1 cellular context compared by ENCODE assay signal in the genomic region with DNA sequence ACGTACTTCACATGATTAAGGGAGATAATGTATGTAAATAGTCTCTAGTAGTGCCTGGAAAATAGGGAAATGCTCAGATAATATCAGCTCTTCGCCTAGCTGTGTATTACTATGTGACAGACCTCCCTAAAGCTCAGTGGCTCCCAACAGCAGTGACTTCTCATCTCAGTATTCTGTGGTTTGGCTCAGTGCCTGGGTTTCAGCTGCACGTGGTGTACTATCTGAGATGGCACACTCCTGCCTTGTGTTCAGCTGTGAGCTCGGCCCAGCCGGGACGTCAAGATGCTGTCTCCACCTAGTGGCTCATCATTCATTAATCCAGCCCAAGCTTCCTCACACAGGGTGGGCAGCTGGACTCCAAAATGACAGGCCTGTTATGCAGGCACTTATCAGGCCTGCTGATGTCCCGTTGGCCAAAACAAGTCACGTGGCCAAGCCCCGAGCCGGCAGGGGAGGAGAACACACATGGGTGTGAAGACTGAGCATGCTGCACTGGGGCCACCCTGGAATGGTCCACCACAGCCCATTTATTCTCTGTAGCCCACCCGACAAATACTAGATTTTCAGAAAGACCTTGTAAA.
TF ChIP-seq lines count a peak whose summit lies in the region.

No MANE protein-coding gene starts in this region.

TF ChIP-seq in HepG2, 621 proteins besides CTCF, POLR2A, EP300 and RAD21 (continued from another document):
- TF ChIP-seq, protein P1, sequence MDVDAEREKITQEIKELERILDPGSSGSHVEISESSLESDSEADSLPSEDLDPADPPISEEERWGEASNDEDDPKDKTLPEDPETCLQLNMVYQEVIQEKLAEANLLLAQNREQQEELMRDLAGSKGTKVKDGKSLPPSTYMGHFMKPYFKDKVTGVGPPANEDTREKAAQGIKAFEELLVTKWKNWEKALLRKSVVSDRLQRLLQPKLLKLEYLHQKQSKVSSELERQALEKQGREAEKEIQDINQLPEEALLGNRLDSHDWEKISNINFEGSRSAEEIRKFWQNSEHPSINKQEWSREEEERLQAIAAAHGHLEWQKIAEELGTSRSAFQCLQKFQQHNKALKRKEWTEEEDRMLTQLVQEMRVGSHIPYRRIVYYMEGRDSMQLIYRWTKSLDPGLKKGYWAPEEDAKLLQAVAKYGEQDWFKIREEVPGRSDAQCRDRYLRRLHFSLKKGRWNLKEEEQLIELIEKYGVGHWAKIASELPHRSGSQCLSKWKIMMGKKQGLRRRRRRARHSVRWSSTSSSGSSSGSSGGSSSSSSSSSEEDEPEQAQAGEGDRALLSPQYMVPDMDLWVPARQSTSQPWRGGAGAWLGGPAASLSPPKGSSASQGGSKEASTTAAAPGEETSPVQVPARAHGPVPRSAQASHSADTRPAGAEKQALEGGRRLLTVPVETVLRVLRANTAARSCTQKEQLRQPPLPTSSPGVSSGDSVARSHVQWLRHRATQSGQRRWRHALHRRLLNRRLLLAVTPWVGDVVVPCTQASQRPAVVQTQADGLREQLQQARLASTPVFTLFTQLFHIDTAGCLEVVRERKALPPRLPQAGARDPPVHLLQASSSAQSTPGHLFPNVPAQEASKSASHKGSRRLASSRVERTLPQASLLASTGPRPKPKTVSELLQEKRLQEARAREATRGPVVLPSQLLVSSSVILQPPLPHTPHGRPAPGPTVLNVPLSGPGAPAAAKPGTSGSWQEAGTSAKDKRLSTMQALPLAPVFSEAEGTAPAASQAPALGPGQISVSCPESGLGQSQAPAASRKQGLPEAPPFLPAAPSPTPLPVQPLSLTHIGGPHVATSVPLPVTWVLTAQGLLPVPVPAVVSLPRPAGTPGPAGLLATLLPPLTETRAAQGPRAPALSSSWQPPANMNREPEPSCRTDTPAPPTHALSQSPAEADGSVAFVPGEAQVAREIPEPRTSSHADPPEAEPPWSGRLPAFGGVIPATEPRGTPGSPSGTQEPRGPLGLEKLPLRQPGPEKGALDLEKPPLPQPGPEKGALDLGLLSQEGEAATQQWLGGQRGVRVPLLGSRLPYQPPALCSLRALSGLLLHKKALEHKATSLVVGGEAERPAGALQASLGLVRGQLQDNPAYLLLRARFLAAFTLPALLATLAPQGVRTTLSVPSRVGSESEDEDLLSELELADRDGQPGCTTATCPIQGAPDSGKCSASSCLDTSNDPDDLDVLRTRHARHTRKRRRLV (CRISPR knock-in tag; IDR thresholded peaks at IDR 0.05) = no peak
- TF ChIP-seq MYPOP (CRISPR knock-in tag; IDR thresholded peaks at IDR 0.05) = no peak
- no peak for TF ChIP-seq ATF6 (CRISPR knock-in tag; conservative IDR thresholded peaks at IDR 0.05)
- peak; percentile 36; the same call in 1 of the 2 replicates for TF ChIP-seq TFDP1 (CRISPR knock-in tag; IDR thresholded peaks at IDR 0.05; ENCODE audit: borderline replicate concordance)
- TF ChIP-seq ZNF709 (CRISPR knock-in tag; IDR thresholded peaks at IDR 0.05) = no peak
- no peak for TF ChIP-seq AKNA (CRISPR knock-in tag; IDR thresholded peaks at IDR 0.05; ENCODE audit: borderline replicate concordance)
- no peak for TF ChIP-seq E2F1 (CRISPR knock-in tag; IDR thresholded peaks at IDR 0.05)
- no peak for TF ChIP-seq TOPORS (CRISPR knock-in tag; IDR thresholded peaks at IDR 0.05)
